8 cellular contexts compared by ENCODE assay signal in the genomic region with DNA sequence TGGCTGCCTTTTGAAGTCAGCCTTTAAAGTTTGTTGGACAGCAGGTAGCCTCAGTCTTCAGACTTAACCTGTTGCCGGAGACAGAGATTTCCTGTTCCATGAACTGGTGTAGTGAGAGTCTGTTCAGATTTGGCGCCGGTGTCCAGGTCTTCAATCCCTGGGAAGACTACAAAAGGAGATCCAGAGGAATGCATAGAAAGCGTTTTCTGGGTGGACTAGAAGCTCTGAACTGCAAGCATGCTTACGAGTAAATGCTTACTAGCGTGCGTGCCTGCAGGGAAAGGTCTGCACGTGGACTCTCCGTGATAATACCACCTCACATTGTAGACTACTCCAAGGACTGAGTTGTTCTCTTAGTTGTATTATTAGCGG. TPM values are rescaled to one million over a fixed set of nuclear protein-coding genes. Genes with fewer than 3 reads are reported as not detected.
DNase-seq lines count a peak whose midpoint lies in the region; ATAC-seq and TF ChIP-seq lines count a peak whose summit lies in the region.

No MANE protein-coding gene starts in this region.

- H3K36me3 Mint-ChIP-seq in central memory CD8-positive, alpha-beta T cell (ENCODE audit: insufficient read depth) = peaks cover 6% of the 10 kb centered on the region

- peaks cover 25% of the 10 kb centered on the region for H3K4me1 ChIP-seq in mucosa of descending colon (ENCODE audit: low read depth)

- no peak for ATAC-seq in central memory CD8-positive, alpha-beta T cell (replicated peaks; ENCODE audit: extremely low read depth, poor library complexity, severe bottlenecking)
- ATAC-seq in mucosa of descending colon = no peak
- ATAC-seq in omental fat pad (ENCODE audit: low FRiP score) = no peak
- ATAC-seq in HG03442 (IDR thresholded peaks at IDR 0.05; ENCODE audit: unreplicated experiment) = no peak

- no peaks in the 10 kb centered on the region for H3K36me3 ChIP-seq in mucosa of descending colon (ENCODE audit: low read depth)

- DNase-seq in GF-D8 (lab: John Stamatoyannopoulos, UW) = peak; percentile 6
- peak; percentile 43 for DNase-seq in NB4 (ENCODE audit: low read depth)
- no peak for DNase-seq in central memory CD8-positive, alpha-beta T cell (ENCODE audit: low spot score in 2 of 2)
- DNase-seq in mucosa of descending colon = peak in 1 of 3 donors; percentile 18
- DNase-seq in omental fat pad (ENCODE audit: low spot score) = no peak
- DNase-seq in NCI-H1694 treated with DMSO at 0.1 percent for 48 hours (lab: John Stamatoyannopoulos, UW) = no peak
- no peak for DNase-seq in NCI-H524 treated with DMSO at 0.1 percent for 48 hours (lab: John Stamatoyannopoulos, UW)

- H3K4me3 ChIP-seq in NB4 (ENCODE audit: low read depth, low read length) (peak overlapping the region; percentile 98), mucosa of descending colon (peak overlapping the region; percentile 96)

- TF ChIP-seq POLR2A in NB4 (IDR thresholded peaks at IDR 0.05; ENCODE audit: extremely low read depth, insufficient read length) = no peak

- H3K4me3 Mint-ChIP-seq in central memory CD8-positive, alpha-beta T cell = peak overlapping the region; percentile 93

- H3K27ac Mint-ChIP-seq in central memory CD8-positive, alpha-beta T cell (ENCODE audit: low read depth) = no peak overlapping the region

- H3K27me3 Mint-ChIP-seq in central memory CD8-positive, alpha-beta T cell = no peaks in the 10 kb centered on the region

- H3K9me3 ChIP-seq in mucosa of descending colon = no peaks in the 10 kb centered on the region

- H3K4me1 Mint-ChIP-seq in central memory CD8-positive, alpha-beta T cell = peaks cover 35% of the 10 kb centered on the region

- TF ChIP-seq CTCF in NB4 (IDR thresholded peaks at IDR 0.05; ENCODE audit: low read depth, low read length) (no peak), mucosa of descending colon (IDR thresholded peaks at IDR 0.05) (no peak), omental fat pad (IDR thresholded peaks at IDR 0.05) (no peak)

- intact Hi-C loops in mucosa of descending colon (cut with DNase I, micrococcal nuclease) = no loop called here

- H3K9me3 Mint-ChIP-seq in central memory CD8-positive, alpha-beta T cell = no peaks in the 10 kb centered on the region

RNA-seq across cellular contexts. Expression of gene GLRX3, which starts 0.9 kb away (rescaled TPM):
- total RNA-seq in mucosa of descending colon (10 to 100 TPM; 44.3 to 58.2 (median 57.2) TPM), omental fat pad (10 to 100 TPM; 36.0 to 54.2 (median 43.4) TPM)

RNA-seq across cellular contexts. Expression of gene C10orf143, which starts 26.4 kb away (rescaled TPM):
- total RNA-seq in mucosa of descending colon = 10 to 100 TPM in 1 of 3 donors, 1 to 10 TPM in 2; 2.3 to 10.4 (median 4.2) TPM
- 1 to 10 TPM; 1.3 to 2.6 (median 1.6) TPM for total RNA-seq in omental fat pad

Comparison
In these comparisons a context has a peak if more than half of its experiments do, and no peak if none do; other contexts are left out.
1. DNase-seq: peak in GF-D8 (single experiment) and NB4 (single experiment); none in central memory CD8-positive, alpha-beta T cell (0 of 2), omental fat pad (single experiment), NCI-H1694 treated with DMSO at 0.1 percent for 48 hours (single experiment) and NCI-H524 treated with DMSO at 0.1 percent for 48 hours (single experiment).